24 cellular contexts compared by ENCODE assay signal in the genomic region with DNA sequence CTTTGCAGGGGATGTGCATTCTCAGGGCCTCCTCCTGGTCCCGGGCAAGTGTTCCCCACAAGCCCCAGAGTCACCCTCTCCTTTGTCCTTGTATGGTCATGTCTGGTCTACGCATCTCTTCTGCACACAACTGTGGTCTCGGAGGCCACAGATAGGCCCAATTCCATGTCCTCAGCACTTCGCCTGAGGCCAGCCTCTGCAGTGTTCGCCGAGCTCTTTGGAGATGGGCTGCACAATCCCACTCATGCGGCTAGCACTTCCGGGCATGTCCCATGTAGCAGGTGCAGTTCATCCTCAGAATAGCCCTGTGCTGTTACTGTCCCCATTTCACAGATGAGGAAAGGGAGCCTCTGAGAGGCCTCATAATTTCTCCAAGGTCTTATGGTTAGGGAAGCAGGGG. TPM values are rescaled to one million over a fixed set of nuclear protein-coding genes. Genes with fewer than 3 reads are reported as not detected.
"Had no signal": no experiment of that assay in that cellular context is flagged by ENCODE, and none has a peak within 500 bp of the region (broad histone marks: within the 10 kb centered on the region; RNA-seq: fewer than 3 reads in every experiment).

No MANE protein-coding gene starts in this region.

- FAIRE-seq: colon, frontal cortex, keratinocyte had no signal

- H3K27ac Mint-ChIP-seq: memory B cell; mesothelial cell of epicardium; natural killer cell treated with Interleukin-12 subunit alpha and Interleukin-12 subunit beta and Interleukin-15 and Interleukin-18, amount 100 ng/mL, for 72 hours; progenitor cell of endocrine pancreas; stimulated activated effector memory CD8-positive, alpha-beta T cell treated with anti-CD3 and anti-CD28 coated beads, Interleukin-12 subunit alpha, Interleukin-12 subunit beta, amount 100 ng/mL, for 72 hours had no signal

- H3K79me2 ChIP-seq: parathyroid adenoma had no signal

- H2AFZ ChIP-seq: parathyroid adenoma had no signal

- H3K9me3 ChIP-seq: mucosa of descending colon, right lobe of liver, stomach, thyroid gland had no signal

- H3K4me3 Mint-ChIP-seq: memory B cell; mesothelial cell of epicardium; natural killer cell treated with Interleukin-12 subunit alpha and Interleukin-12 subunit beta and Interleukin-15 and Interleukin-18, amount 100 ng/mL, for 72 hours; neural crest cell; stimulated activated effector memory CD8-positive, alpha-beta T cell treated with anti-CD3 and anti-CD28 coated beads, Interleukin-12 subunit alpha, Interleukin-12 subunit beta, amount 100 ng/mL, for 72 hours had no signal

- H3K36me3 Mint-ChIP-seq: mesothelial cell of epicardium; natural killer cell treated with Interleukin-12 subunit alpha and Interleukin-12 subunit beta and Interleukin-15 and Interleukin-18, amount 100 ng/mL, for 72 hours had no signal

- H3K4me1 ChIP-seq: parathyroid adenoma, right lobe of liver, stomach, thyroid gland had no signal

- DNase-seq: effector CD4-positive, alpha-beta T cell; naive B cell; stimulated activated CD4-positive, alpha-beta T cell treated with anti-CD3 and anti-CD28 coated beads, Interleukin-2, amount 100 ng/mL, for 24 hours; stimulated activated CD4-positive, alpha-beta T cell treated with anti-CD3 and anti-CD28 coated beads, Interleukin-4, amount 100 ng/mL, for 24 hours; stimulated activated naive CD4-positive, alpha-beta T cell treated with Interleukin-2 at 50 U/mL for 16 hours; stomach; thyroid gland; trophoblast cell had no signal

- ATAC-seq: left lobe of liver; mucosa of descending colon; natural killer cell treated with Interleukin-12 subunit alpha and Interleukin-12 subunit beta and Interleukin-15 and Interleukin-18, amount 100 ng/mL, for 72 hours; right lobe of liver; stimulated activated effector memory CD8-positive, alpha-beta T cell treated with anti-CD3 and anti-CD28 coated beads, Interleukin-12 subunit alpha, Interleukin-12 subunit beta, amount 100 ng/mL, for 72 hours had no signal

- H3K27me3 Mint-ChIP-seq: memory B cell; naive B cell; natural killer cell treated with Interleukin-12 subunit alpha and Interleukin-12 subunit beta and Interleukin-15 and Interleukin-18, amount 100 ng/mL, for 72 hours had no signal

- H3K4me1 Mint-ChIP-seq: mesothelial cell of epicardium had no signal

- H3K9me3 Mint-ChIP-seq: memory B cell; mesothelial cell of epicardium; naive B cell; natural killer cell treated with Interleukin-12 subunit alpha and Interleukin-12 subunit beta and Interleukin-15 and Interleukin-18, amount 100 ng/mL, for 72 hours; neural crest cell; stimulated activated effector memory CD8-positive, alpha-beta T cell treated with anti-CD3 and anti-CD28 coated beads, Interleukin-12 subunit alpha, Interleukin-12 subunit beta, amount 100 ng/mL, for 72 hours had no signal

- H3K4me3 ChIP-seq: dorsolateral prefrontal cortex, lung, mucosa of descending colon, right lobe of liver, stomach, thyroid gland had no signal

- H3K9ac ChIP-seq: parathyroid adenoma had no signal

- H3K36me3 ChIP-seq: right lobe of liver, thyroid gland had no signal

- H3K27me3 ChIP-seq: right lobe of liver, thyroid gland had no signal

- H3K27ac ChIP-seq: dorsolateral prefrontal cortex, parathyroid adenoma, right lobe of liver, stomach, thyroid gland had no signal

RNA-seq across cellular contexts. Expression of gene PARVG, which starts 7.6 kb away (rescaled TPM):
- total RNA-seq: fibroblast of villous mesenchyme, progenitor cell of endocrine pancreas had no signal
